Comparison of ENCODE assay signal across 8 cellular contexts in the genomic region with DNA sequence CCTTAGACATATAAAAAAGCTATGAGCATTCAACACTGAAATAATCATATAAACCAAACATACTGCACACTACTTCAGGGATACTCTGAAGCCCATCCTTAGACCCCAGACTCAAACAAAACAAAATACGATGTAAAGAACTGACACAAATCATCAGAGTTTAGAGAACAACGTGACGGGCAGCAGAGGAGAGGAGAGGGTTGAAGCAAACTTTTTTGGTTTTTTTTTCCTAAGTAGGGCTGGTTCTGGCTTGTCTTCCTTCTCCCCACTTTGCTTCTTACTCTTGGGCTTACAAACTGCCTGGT. TPM values are rescaled to one million over a fixed set of nuclear protein-coding genes. Genes with fewer than 3 reads are reported as not detected.
A peak's percentile ranks its signal among the peaks of the same experiment; 100 is the strongest.
DNase-seq lines count a peak whose midpoint lies in the region; ATAC-seq, FAIRE-seq and TF ChIP-seq lines count a peak whose summit lies in the region.

No MANE protein-coding gene starts in this region.

- H3K9me3 ChIP-seq in A673 (ENCODE audit: low read depth, low read length, poor library complexity, severe bottlenecking) (no peaks in the 10 kb centered on the region), mucosa of rectum (ENCODE audit: control insufficient read depth in 2 of 2, low read length in 2 of 2) (no peaks in the 10 kb centered on the region)

- in situ Hi-C loops in GM13976 (cut with MboI; ENCODE audit: low sequenced_read_pairs, unreplicated experiment): no loop called here

- CTCF ChIA-PET in A673 (lab: Charles Lee): no interaction called here

- ATAC-seq in HG03521 (IDR thresholded peaks at IDR 0.05; ENCODE audit: unreplicated experiment): peak; percentile 1
- no peak for ATAC-seq in HG02840 (IDR thresholded peaks at IDR 0.05; ENCODE audit: low FRiP score, unreplicated experiment)
- no peak for ATAC-seq in HG02763 (IDR thresholded peaks at IDR 0.05; ENCODE audit: unreplicated experiment)
- no peak for ATAC-seq in HG03045 (IDR thresholded peaks at IDR 0.05; ENCODE audit: unreplicated experiment)

- H3K9ac ChIP-seq in mucosa of rectum (ENCODE audit: low read depth in 1 of 2, low read length in 2 of 2): peak overlapping the region; percentile 80 to 82

- DNase-seq in A673 (ENCODE audit: low spot score) (no peak), bronchial epithelial cell (ENCODE audit: low read depth) (no peak), GM13976 (ENCODE audit: low spot score) (no peak)

- H3K36me3 ChIP-seq in A673 (ENCODE audit: insufficient read depth, low read length, poor library complexity, severe bottlenecking) (no peaks in the 10 kb centered on the region), bronchial epithelial cell (ENCODE audit: control insufficient read depth, insufficient read depth, low read length) (no peaks in the 10 kb centered on the region), mucosa of rectum (ENCODE audit: control insufficient read depth in 2 of 2, insufficient read depth in 2 of 2, low read length in 2 of 2) (no peaks in the 10 kb centered on the region)

- H3K27me3 ChIP-seq in A673 (replicated peaks; ENCODE audit: insufficient read depth, low read depth, low read length, poor library complexity) (no peaks in the 10 kb centered on the region), bronchial epithelial cell (ENCODE audit: control insufficient read depth, insufficient read depth, low read length) (no peaks in the 10 kb centered on the region), mucosa of rectum (ENCODE audit: control insufficient read depth in 2 of 2, insufficient read depth in 2 of 2, low read length in 2 of 2) (no peaks in the 10 kb centered on the region)

- H3K4me3 ChIP-seq in A673 (ENCODE audit: low read depth, low read length, poor library complexity, severe bottlenecking) (peak overlapping the region; percentile 49), bronchial epithelial cell (ENCODE audit: low read depth, low read length) (peak overlapping the region; percentile 58), mucosa of rectum (ENCODE audit: low read length in 2 of 2) (peak overlapping the region; percentile 75 to 77)

- TF ChIP-seq CTCF in A673 (conservative IDR thresholded peaks at IDR 0.05; ENCODE audit: low read depth, low read length) (no peak), bronchial epithelial cell (IDR thresholded peaks at IDR 0.05; ENCODE audit: insufficient read depth, low read length, severe bottlenecking) (no peak), GM13976 (IDR thresholded peaks at IDR 0.05; ENCODE audit: borderline replicate concordance, control extremely low read depth, extremely low read depth, insufficient read depth, missing control alignments) (no peak)

- peak overlapping the region; percentile 70 for H3K27ac ChIP-seq in A673 (ENCODE audit: low read depth, low read length, poor library complexity, severe bottlenecking)
- H3K27ac ChIP-seq in mucosa of rectum (ENCODE audit: low read depth in 2 of 2, low read length in 2 of 2): peak overlapping the region; percentile 83 to 85

- H3K4me1 ChIP-seq in A673 (ENCODE audit: insufficient read depth, low read length, poor library complexity, severe bottlenecking) (peaks cover 28% of the 10 kb centered on the region), mucosa of rectum (ENCODE audit: control insufficient read depth in 2 of 2, insufficient read depth in 2 of 2, low read length in 2 of 2) (peaks cover 6 to 8% of the 10 kb centered on the region in 2 donors)

- TSS peak; percentile 95 for BruUV-seq in A673 (replicated peaks; lab: Mats Ljungman, UMichigan)

- intact Hi-C loops in A673 (cut with micrococcal nuclease; ENCODE audit: unreplicated experiment): no loop called here

- POLR2A ChIA-PET in A673 (lab: Charles Lee; ENCODE audit: low non-redundant PET): interaction anchor here (0.6 to 0.7 kb wide), 2 partner anchors 118 to 336 kb away, joined by 3 to 4 read pairs; no protein-coding TSS in a partner anchor

- FAIRE-seq in bronchial epithelial cell (lab: Jason Lieb, UNC): no peak

RNA-seq across cellular contexts. Expression of gene GAP43, which starts 34.7 kb away (rescaled TPM):
- total RNA-seq in A673 (2021): 31.6 and 42.0 TPM in 2 replicates
- not detected in 2 replicates for total RNA-seq in bronchial epithelial cell

Comparison
In these comparisons a context has a peak if more than half of its experiments do, and no peak if none do; other contexts are left out.
1. RNA of gene GAP43, which starts 34.7 kb away (total RNA-seq): 31.6 to 42.0 TPM in A673; not detected in bronchial epithelial cell; every median in the first group is over 10 times any median in the second.
2. Peak in every context shown above with its lines, with median percentiles within 50 percentile points of each other: H3K4me3 ChIP-seq.